ENCODE assay signal across 1 cellular context in the genomic region with DNA sequence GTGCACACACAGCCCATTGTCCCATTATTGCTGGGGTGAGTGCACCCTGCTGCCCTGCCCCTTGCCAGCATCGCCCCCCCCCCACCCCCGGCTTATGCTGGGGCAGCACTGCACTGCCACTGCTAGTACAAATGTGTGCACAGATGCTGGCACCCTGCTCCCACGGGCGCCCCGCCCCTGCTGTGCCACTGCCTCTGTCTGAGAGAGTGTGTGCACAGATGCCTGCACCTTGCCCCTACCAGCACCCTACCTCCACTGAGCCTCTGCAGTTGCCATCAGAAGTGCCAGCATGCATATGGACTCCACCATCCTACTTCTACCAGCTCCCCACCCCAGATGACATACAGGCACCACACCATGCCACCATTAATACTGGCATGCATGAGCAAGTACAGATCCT.
TF ChIP-seq lines count a peak whose summit lies in the region.

No MANE protein-coding gene starts in this region.

TF ChIP-seq in SK-N-SH treated with all-trans-retinoic acid at 6 μM for 48 hours, 23 proteins besides CTCF, POLR2A, EP300 and RAD21 (continued from another document):
- TF ChIP-seq ZC3H10 (CRISPR knock-in tag; IDR thresholded peaks at IDR 0.05) (no peak), ZNF565 (CRISPR knock-in tag; conservative IDR thresholded peaks at IDR 0.05; ENCODE audit: low read depth) (no peak), SNAI2 (CRISPR knock-in tag; IDR thresholded peaks at IDR 0.05) (no peak), ZFP3 (CRISPR knock-in tag; IDR thresholded peaks at IDR 0.05) (no peak)
- TF ChIP-seq, protein P1, sequence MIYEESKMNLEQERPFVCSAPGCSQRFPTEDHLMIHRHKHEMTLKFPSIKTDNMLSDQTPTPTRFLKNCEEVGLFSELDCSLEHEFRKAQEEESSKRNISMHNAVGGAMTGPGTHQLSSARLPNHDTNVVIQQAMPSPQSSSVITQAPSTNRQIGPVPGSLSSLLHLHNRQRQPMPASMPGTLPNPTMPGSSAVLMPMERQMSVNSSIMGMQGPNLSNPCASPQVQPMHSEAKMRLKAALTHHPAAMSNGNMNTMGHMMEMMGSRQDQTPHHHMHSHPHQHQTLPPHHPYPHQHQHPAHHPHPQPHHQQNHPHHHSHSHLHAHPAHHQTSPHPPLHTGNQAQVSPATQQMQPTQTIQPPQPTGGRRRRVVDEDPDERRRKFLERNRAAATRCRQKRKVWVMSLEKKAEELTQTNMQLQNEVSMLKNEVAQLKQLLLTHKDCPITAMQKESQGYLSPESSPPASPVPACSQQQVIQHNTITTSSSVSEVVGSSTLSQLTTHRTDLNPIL (CRISPR knock-in tag; IDR thresholded peaks at IDR 0.05; ENCODE audit: low read depth): no peak
